ENCODE assay signal across 8 cellular contexts in the genomic region with DNA sequence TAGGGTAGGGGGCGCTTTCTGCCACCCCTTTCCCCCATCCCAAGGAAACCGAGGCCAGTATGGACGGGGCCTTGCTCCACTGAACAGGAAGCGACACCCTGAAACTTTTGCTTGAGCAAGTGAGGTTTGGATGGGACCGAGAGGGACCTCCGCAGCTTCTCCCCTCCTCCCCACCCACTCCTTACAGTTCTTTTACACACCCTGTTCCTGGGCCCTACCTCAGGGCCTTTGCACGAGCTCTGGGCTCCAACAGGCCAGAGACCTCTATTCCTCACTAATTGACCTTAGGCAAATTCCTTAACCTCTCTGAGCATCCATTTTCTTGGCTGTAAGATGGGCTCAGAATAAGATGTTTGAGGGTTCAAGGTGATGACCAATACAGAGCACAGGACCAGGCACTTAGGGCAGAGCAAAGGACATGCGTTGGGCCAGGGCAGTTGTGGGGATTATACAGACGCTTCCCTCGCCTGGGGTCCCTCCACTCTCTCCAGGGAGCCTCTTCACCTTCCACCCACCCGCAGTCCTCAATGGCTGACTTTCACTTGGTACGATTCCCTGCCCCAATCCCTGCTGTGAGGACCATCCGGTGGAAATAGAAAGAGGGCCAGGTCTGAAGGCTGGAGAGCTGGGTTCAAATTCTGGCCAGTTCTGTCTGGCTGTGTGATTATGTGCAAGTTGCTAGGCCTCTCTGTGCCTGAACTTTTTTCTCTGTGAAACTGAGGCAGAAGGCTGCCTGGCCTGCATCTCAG.
DNase-seq lines count a peak whose midpoint lies in the region; ATAC-seq and TF ChIP-seq lines count a peak whose summit lies in the region.

No MANE protein-coding gene starts in this region.

- peak overlapping the region; percentile 92 for H3K56ac ChIP-seq in mesendoderm (ENCODE audit: low read length)

- no peak overlapping the region for H3K23ac ChIP-seq in mesendoderm (ENCODE audit: low read length)

- TF ChIP-seq POLR2A in body of pancreas (IDR thresholded peaks at IDR 0.05) (no peak), tibial nerve (IDR thresholded peaks at IDR 0.05) (no peak)

- no peak overlapping the region for H3K18ac ChIP-seq in mesendoderm (ENCODE audit: low read length)

- H3K4me2 ChIP-seq in mesendoderm (ENCODE audit: low read length), result peak overlapping the region; percentile 78

- H3K4ac ChIP-seq in mesendoderm (ENCODE audit: low read depth, low read length), result no peak overlapping the region

- no peaks in the 10 kb centered on the region for H3K79me1 ChIP-seq in mesendoderm (ENCODE audit: low read length)

- no peak overlapping the region for H4K5ac ChIP-seq in mesendoderm (ENCODE audit: low read length)

- 91 to 95% methylated on average over 13 of the region's 13 CpGs for WGBS in body of pancreas, 2 donors
- WGBS in mesendoderm (ENCODE audit: extremely low coverage, insufficient coverage, low lambda C conversion rate), result no CpG with 5 or more reads among the region's 13 CpGs
- 83 to 90% methylated on average over 13 of the region's 13 CpGs for WGBS in tibial nerve, 2 donors

- H3K9me3 ChIP-seq in body of pancreas (no peaks in the 10 kb centered on the region), tibial nerve (no peaks in the 10 kb centered on the region)

- H3K27ac ChIP-seq in body of pancreas (peak overlapping the region; percentile 95 to 99 (median 98)), mesendoderm (ENCODE audit: low read depth, low read length) (no peak overlapping the region), tibial nerve (peak overlapping the region; percentile 78 to 99 (median 94))

- H2BK5ac ChIP-seq in mesendoderm (ENCODE audit: low read length), result no peak overlapping the region

- H2BK120ac ChIP-seq in mesendoderm (ENCODE audit: low read depth, low read length), result no peak overlapping the region

- H2BK15ac ChIP-seq in mesendoderm (replicated peaks; ENCODE audit: low read depth), result no peak overlapping the region

- peak; percentile 56 for DNase-seq in activated effector memory CD4-positive, alpha-beta T cell treated with anti-CD3 and anti-CD28 coated beads, Interleukin-2, amount 50 U/mL, for 16 hours
- no peak for DNase-seq in activated effector memory CD4-positive, alpha-beta T cell treated with Interleukin-2 at 50 U/mL for 16 hours
- DNase-seq in body of pancreas (no peak), mesendoderm (no peak), tibial nerve (ENCODE audit: low spot score in 2 of 2) (no peak), dermis blood vessel endothelial cell (no peak), pons (ENCODE audit: low spot score) (no peak)
- no peak for DNase-seq in NK-92 treated with Interleukin-12 subunit alpha and Interleukin-12 subunit beta, amount 100 ng/mL, for 24 hours (lab: John Stamatoyannopoulos, UW)

- intact Hi-C loops in body of pancreas (cut with DNase I), result no loop called here

- H3K27me3 ChIP-seq in body of pancreas (no peaks in the 10 kb centered on the region), mesendoderm (ENCODE audit: insufficient read depth, low read length, poor library complexity) (no peaks in the 10 kb centered on the region), tibial nerve (no peaks in the 10 kb centered on the region)

- H4K8ac ChIP-seq in mesendoderm (ENCODE audit: low read depth, low read length), result no peak overlapping the region

- H3K9ac ChIP-seq in mesendoderm (ENCODE audit: low read length), result peak overlapping the region; percentile 80

- ATAC-seq in body of pancreas, result no peak

- TF ChIP-seq EP300 in tibial nerve (IDR thresholded peaks at IDR 0.05), result no peak

- no peaks in the 10 kb centered on the region for H3K79me2 ChIP-seq in mesendoderm (ENCODE audit: control insufficient read depth, insufficient read depth, low read length)

- H2AK5ac ChIP-seq in mesendoderm (ENCODE audit: low read length), result no peak overlapping the region

- peaks cover 28% of the 10 kb centered on the region for H3K4me1 ChIP-seq in body of pancreas
- H3K4me1 ChIP-seq in mesendoderm (ENCODE audit: control insufficient read depth, low read depth, low read length), result no peaks in the 10 kb centered on the region
- H3K4me1 ChIP-seq in tibial nerve, result peaks cover 0 to 19% (median 15%) of the 10 kb centered on the region in 4 donors

- H3K36me3 ChIP-seq in body of pancreas (replicated peaks in 1 of 2; ENCODE audit: insufficient read depth in 1 of 2, low read depth in 2 of 2) (no peaks in the 10 kb centered on the region), mesendoderm (ENCODE audit: control insufficient read depth, insufficient read depth, low read length) (no peaks in the 10 kb centered on the region), tibial nerve (no peaks in the 10 kb centered on the region)

- H3K4me3 ChIP-seq in body of pancreas (no peak overlapping the region), mesendoderm (ENCODE audit: low read length) (no peak overlapping the region), tibial nerve (peak overlapping the region in 3 of 4 donors; percentile 42 to 65 (median 62))

- TF ChIP-seq CTCF in body of pancreas (IDR thresholded peaks at IDR 0.05), result no peak
- no peak for TF ChIP-seq CTCF in tibial nerve (IDR thresholded peaks at IDR 0.05)

Comparison
In these comparisons a context has a peak if more than half of its experiments do, and no peak if none do; other contexts are left out.
1. H3K4me3 ChIP-seq: peak in tibial nerve (3 of 4); none in body of pancreas (0 of 2) and mesendoderm (single experiment).